ENCODE assay signal across 14 cellular contexts in the genomic region with DNA sequence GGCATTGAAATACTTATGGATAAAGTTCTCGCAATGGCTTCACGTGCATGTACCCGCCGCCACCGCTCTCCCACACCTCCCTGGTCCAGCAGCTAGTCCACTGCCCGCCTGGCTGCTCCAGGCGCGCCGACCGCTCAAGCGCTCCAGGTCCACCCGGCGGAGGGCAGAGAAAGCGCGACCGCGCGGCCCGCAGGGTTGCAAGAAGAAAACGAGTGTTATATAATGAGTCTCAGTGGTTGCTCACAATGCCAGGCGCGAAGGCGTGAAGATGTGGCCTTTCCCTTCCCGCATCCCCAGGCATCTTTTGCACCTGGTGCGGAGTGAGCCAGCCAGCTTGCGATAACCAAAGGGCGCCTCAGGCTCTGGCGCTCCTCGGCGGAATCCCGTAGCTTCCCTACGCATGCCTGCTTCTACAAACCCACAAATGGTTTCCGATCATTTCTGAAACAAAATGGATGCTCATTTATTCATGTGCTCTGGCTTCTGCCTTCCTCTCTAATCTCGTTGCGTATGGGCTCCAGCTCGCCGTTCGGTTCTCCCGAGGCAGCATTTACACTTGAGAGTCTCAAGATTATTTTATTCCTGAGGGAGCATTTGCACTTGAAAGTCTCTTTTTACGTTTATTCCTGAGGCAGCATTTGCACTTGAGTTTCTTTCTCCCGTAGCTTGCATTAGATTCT. TPM values are rescaled to one million over a fixed set of nuclear protein-coding genes. Genes with fewer than 3 reads are reported as not detected.
A peak's percentile ranks its signal among the peaks of the same experiment; 100 is the strongest.
DNase-seq lines count a peak whose midpoint lies in the region; ATAC-seq and TF ChIP-seq lines count a peak whose summit lies in the region.
"Had no signal": no experiment of that assay in that cellular context is flagged by ENCODE, and none has a peak within 500 bp of the region (broad histone marks: within the 10 kb centered on the region; RNA-seq: fewer than 3 reads in every experiment).

No MANE protein-coding gene starts in this region.

- H3K27ac Mint-ChIP-seq in activated CD4-positive, alpha-beta T cell treated with anti-CD3 and anti-CD28 coated beads for 36 hours = no peak overlapping the region
- H3K27ac Mint-ChIP-seq in activated B cell treated with CpG ODN at 0.5 μM for 24 hours = peak overlapping the region; percentile 21

- ATAC-seq in activated CD4-positive, alpha-beta T cell treated with anti-CD3 and anti-CD28 coated beads for 36 hours = no peak
- no peak for ATAC-seq in activated B cell treated with CpG ODN at 0.5 μM for 24 hours (ENCODE audit: low read depth)

- H3K36me3 Mint-ChIP-seq in activated CD4-positive, alpha-beta T cell treated with anti-CD3 and anti-CD28 coated beads for 36 hours (ENCODE audit: low read depth) = peaks cover 8% of the 10 kb centered on the region
- peaks cover 3% of the 10 kb centered on the region for H3K36me3 Mint-ChIP-seq in activated B cell treated with CpG ODN at 0.5 μM for 24 hours (ENCODE audit: low read depth)

- H3K4me3 ChIP-seq in fibroblast of the aortic adventitia (ENCODE audit: low read depth, low read length) (no peak overlapping the region), retinal pigment epithelial cell (ENCODE audit: low read length) (peak overlapping the region; percentile 18)
- H3K4me3 ChIP-seq: Peyer's patch had no signal

- H3K4me1 Mint-ChIP-seq in activated CD4-positive, alpha-beta T cell treated with anti-CD3 and anti-CD28 coated beads for 36 hours = peaks cover 26% of the 10 kb centered on the region
- peaks cover 24% of the 10 kb centered on the region for H3K4me1 Mint-ChIP-seq in activated B cell treated with CpG ODN at 0.5 μM for 24 hours

- POLR2A ChIA-PET in activated CD4-positive, alpha-beta T cell treated with anti-CD3 and anti-CD28 coated beads for 36 hours (lab: Charles Lee) = interaction anchor here (0.8 kb wide), 1 partner anchor 26 kb away, joined by 3 read pairs; a partner anchor contains a TSS
- POLR2A ChIA-PET in activated B cell treated with CpG ODN at 0.5 μM for 24 hours (lab: Charles Lee) = interaction anchor here (0.6 kb wide), 1 partner anchor 166 kb away, joined by 7 read pairs; a partner anchor contains a TSS

- H3K4me3 Mint-ChIP-seq in activated CD4-positive, alpha-beta T cell treated with anti-CD3 and anti-CD28 coated beads for 36 hours = no peak overlapping the region
- H3K4me3 Mint-ChIP-seq in activated B cell treated with CpG ODN at 0.5 μM for 24 hours = peak overlapping the region; percentile 8

- peaks cover 84% of the 10 kb centered on the region for H3K27me3 Mint-ChIP-seq in activated CD4-positive, alpha-beta T cell treated with anti-CD3 and anti-CD28 coated beads for 36 hours
- peaks cover 73% of the 10 kb centered on the region for H3K27me3 Mint-ChIP-seq in activated B cell treated with CpG ODN at 0.5 μM for 24 hours

- H3K9me3 Mint-ChIP-seq in activated CD4-positive, alpha-beta T cell treated with anti-CD3 and anti-CD28 coated beads for 36 hours (ENCODE audit: low read depth) = peaks cover 16% of the 10 kb centered on the region
- H3K9me3 Mint-ChIP-seq in activated B cell treated with CpG ODN at 0.5 μM for 24 hours = peaks cover 9% of the 10 kb centered on the region

- peak; percentile 12 for DNase-seq in activated CD4-positive, alpha-beta T cell treated with anti-CD3 and anti-CD28 coated beads for 36 hours
- no peak for DNase-seq in activated CD4-positive, alpha-beta T cell treated with anti-CD3 and anti-CD28 coated beads for 1 hour
- DNase-seq in activated B cell treated with CpG ODN at 0.5 μM for 24 hours (no peak), fibroblast of the aortic adventitia (ENCODE audit: low read depth) (no peak), retinal pigment epithelial cell (ENCODE audit: low read depth) (no peak), NCI-H1694 treated with DMSO at 0.1 percent for 48 hours (lab: John Stamatoyannopoulos, UW) (no peak), SW 1271 (lab: John Stamatoyannopoulos, UW) (no peak)
- DNase-seq in NK-92 treated with Interleukin-12 subunit alpha and Interleukin-12 subunit beta, amount 100 ng/mL, for 24 hours (lab: John Stamatoyannopoulos, UW) = no peak
- DNase-seq: 8988T; NCI-H2107; stimulated activated CD4-positive, alpha-beta T cell treated with anti-CD3 and anti-CD28 coated beads, Interleukin-2, amount 100 ng/mL, for 48 hours; testis had no signal

- intact Hi-C loops in activated CD4-positive, alpha-beta T cell treated with anti-CD3 and anti-CD28 coated beads for 36 hours (cut with DNase I, micrococcal nuclease) = loop anchor here in 1 of 2 experiments (1.0 to 5.0 kb wide), 3 partner anchors 21 to 1854 kb away; no protein-coding TSS in a partner anchor
- intact Hi-C loops in activated B cell treated with CpG ODN at 0.5 μM for 24 hours (cut with micrococcal nuclease) = loop anchor here (1.0 to 5.0 kb wide), 2 partner anchors 37 to 484 kb away; no protein-coding TSS in a partner anchor

- CTCF ChIA-PET in activated CD4-positive, alpha-beta T cell treated with anti-CD3 and anti-CD28 coated beads for 36 hours (lab: Charles Lee) = interaction anchor here (0.8 to 3.3 kb wide), 7 partner anchors 12 to 155 kb away, joined by 3 to 27 read pairs (median 4); a partner anchor contains a TSS
- CTCF ChIA-PET in activated B cell treated with CpG ODN at 0.5 μM for 24 hours (lab: Charles Lee) = interaction anchor here (1.2 to 5.2 kb wide), 4 partner anchors 13 to 205 kb away, joined by 3 to 28 read pairs (median 5); a partner anchor contains a TSS

- no peak for TF ChIP-seq CTCF in activated B cell treated with CpG ODN at 0.5 μM for 24 hours (IDR thresholded peaks at IDR 0.05)
- peak; percentile 14 for TF ChIP-seq CTCF in fibroblast of the aortic adventitia (IDR thresholded peaks at IDR 0.05; ENCODE audit: insufficient read depth, low read length)
- TF ChIP-seq CTCF in retinal pigment epithelial cell (conservative IDR thresholded peaks at IDR 0.05; ENCODE audit: low read depth, low read length) = no peak

RNA-seq across cellular contexts. Expression of a gene that starts 25.7 kb away (rescaled TPM):
- 1 to 10 TPM in 1 of 2 experiments, under 1 TPM in 1; 0.86 to 1.6 TPM for total RNA-seq in activated CD4-positive, alpha-beta T cell treated with anti-CD3 and anti-CD28 coated beads for 36 hours
- total RNA-seq in activated B cell treated with CpG ODN at 0.5 μM for 24 hours (6.7 and 8.5 TPM in 2 replicates), fibroblast of the aortic adventitia (ENCODE audit: low replicate concordance) (21.8 and 59.9 TPM in 2 replicates)

RNA-seq across cellular contexts. Expression of a gene that starts 26.1 kb away (rescaled TPM):
- total RNA-seq in activated CD4-positive, alpha-beta T cell treated with anti-CD3 and anti-CD28 coated beads for 36 hours = under 1 TPM; 0.21 to 0.23 TPM
- 1.3 and 1.4 TPM in 2 replicates for total RNA-seq in activated B cell treated with CpG ODN at 0.5 μM for 24 hours
- total RNA-seq in fibroblast of the aortic adventitia (ENCODE audit: low replicate concordance) = 6.4 and 12.9 TPM in 2 replicates
- total RNA-seq: cardiac septum had no signal

RNA-seq across cellular contexts. Expression of a gene that starts 40.6 kb away (rescaled TPM):
- not detected for total RNA-seq in activated CD4-positive, alpha-beta T cell treated with anti-CD3 and anti-CD28 coated beads for 36 hours
- total RNA-seq in activated B cell treated with CpG ODN at 0.5 μM for 24 hours (0.32 and 0.38 TPM in 2 replicates), fibroblast of the aortic adventitia (ENCODE audit: low replicate concordance) (16.0 and 35.8 TPM in 2 replicates)

Comparison
In these comparisons a context has a peak if more than half of its experiments do, and no peak if none do; other contexts are left out.
1. RNA of a gene that starts 40.6 kb away (total RNA-seq): 16.0 to 35.8 TPM in fibroblast of the aortic adventitia; 0.32 to 0.38 TPM in activated B cell treated with CpG ODN at 0.5 μM for 24 hours and not detected in activated CD4-positive, alpha-beta T cell treated with anti-CD3 and anti-CD28 coated beads for 36 hours; every median in the first group is over 10 times any median in the second.